ENCODE assay signal across 22 cellular contexts in the genomic region with DNA sequence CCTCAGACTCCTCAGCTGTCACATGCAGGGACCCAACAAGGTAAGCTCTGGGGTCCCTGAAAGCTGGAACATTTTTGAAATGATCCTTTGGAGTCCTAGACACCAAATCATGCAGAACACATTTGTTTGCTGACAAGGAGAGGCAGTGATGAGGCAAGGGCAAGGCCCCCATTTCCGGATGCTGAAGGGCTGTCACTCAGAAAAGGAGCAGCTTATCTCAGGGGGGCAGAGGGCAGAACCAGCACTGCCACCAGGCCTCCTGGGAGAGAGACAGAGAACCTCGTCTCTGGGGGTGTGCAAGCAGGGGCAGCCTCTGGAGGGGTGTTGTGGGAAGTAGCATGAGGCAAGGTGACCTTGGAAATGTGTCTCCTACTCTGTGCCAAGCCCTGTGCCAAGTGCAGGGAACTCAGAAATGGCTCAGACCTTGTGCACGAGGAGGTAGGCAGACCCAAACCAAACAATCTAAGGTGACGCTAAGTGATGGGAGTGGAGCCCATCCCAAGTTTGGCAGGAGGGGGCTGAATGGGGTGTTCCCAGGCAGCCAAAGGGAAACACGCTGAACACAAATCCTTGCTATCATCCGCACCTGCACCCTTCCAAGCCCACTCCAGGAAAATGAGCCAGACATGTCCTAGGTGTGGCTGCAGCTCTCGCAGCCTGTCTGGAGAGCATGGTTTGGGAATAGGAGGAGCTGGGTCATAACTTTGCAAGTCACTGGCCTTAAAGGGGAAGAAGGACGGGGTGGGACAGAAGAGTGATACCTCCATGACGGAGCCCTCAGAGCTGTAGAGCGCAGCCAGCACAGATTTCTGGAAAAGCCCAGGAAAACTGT.
A peak's percentile ranks its signal among the peaks of the same experiment; 100 is the strongest.
DNase-seq lines count a peak whose midpoint lies in the region; ATAC-seq, FAIRE-seq and TF ChIP-seq lines count a peak whose summit lies in the region.
"Had no signal": no experiment of that assay in that cellular context is flagged by ENCODE, and none has a peak within 500 bp of the region (broad histone marks: within the 10 kb centered on the region; RNA-seq: fewer than 3 reads in every experiment).

No MANE protein-coding gene starts in this region.

- H3K9me3 ChIP-seq in Peyer's patch (no peaks in the 10 kb centered on the region), suprapubic skin (no peaks in the 10 kb centered on the region)
- H3K9me3 ChIP-seq: prostate gland had no signal

- H3K4me1 Mint-ChIP-seq in chondrocyte (ENCODE audit: low read depth): peaks cover 4% of the 10 kb centered on the region

- peaks cover 35% of the 10 kb centered on the region for H3K27me3 Mint-ChIP-seq in chondrocyte (ENCODE audit: low read depth)
- H3K27me3 Mint-ChIP-seq: CD4-positive, alpha-beta T cell had no signal

- TF ChIP-seq EP300 in suprapubic skin (IDR thresholded peaks at IDR 0.05): no peak

- TF ChIP-seq POLR2A in Peyer's patch (IDR thresholded peaks at IDR 0.05): no peak
- no peak for TF ChIP-seq POLR2A in suprapubic skin (IDR thresholded peaks at IDR 0.05)

- H3K27ac Mint-ChIP-seq in chondrocyte (ENCODE audit: unreplicated experiment): no peak overlapping the region
- H3K27ac Mint-ChIP-seq: CD4-positive, alpha-beta T cell; neural progenitor cell had no signal

- DNase-seq in Right ventricle myocardium inferior (ENCODE audit: missing footprints) (peak; percentile 23), left cardiac atrium (no peak), Peyer's patch (peak in 2 of 3 donors; percentile 17 to 22), chondrocyte (ENCODE audit: low spot score) (peak; percentile 34), suprapubic skin (ENCODE audit: low spot score in 2 of 2) (peak; percentile 33 to 58), frontal cortex (ENCODE audit: low spot score in 2 of 2) (no peak), CD1c-positive myeloid dendritic cell (ENCODE audit: extremely low spot score) (no peak)
- DNase-seq: activated naive CD4-positive, alpha-beta T cell treated with Interleukin-2 at 50 U/mL for 16 hours; anterior cingulate cortex; DMS153; NCI-H1048; NCI-H187; SIG-M5; T-helper 1 cell had no signal

- H3K4me3 Mint-ChIP-seq in chondrocyte (ENCODE audit: unreplicated experiment): no peak overlapping the region
- H3K4me3 Mint-ChIP-seq: CD4-positive, alpha-beta T cell; neural progenitor cell had no signal

- H3K27me3 ChIP-seq in Peyer's patch (no peaks in the 10 kb centered on the region), suprapubic skin (peaks cover 16% of the 10 kb centered on the region)

- H3K36me3 Mint-ChIP-seq in chondrocyte (ENCODE audit: low read depth): no peaks in the 10 kb centered on the region
- H3K36me3 Mint-ChIP-seq: neural progenitor cell had no signal

- TF ChIP-seq CTCF in Peyer's patch (IDR thresholded peaks at IDR 0.05) (no peak), chondrocyte (IDR thresholded peaks at IDR 0.05) (no peak), suprapubic skin (IDR thresholded peaks at IDR 0.05) (no peak)

- ATAC-seq in Right ventricle myocardium inferior: no peak
- ATAC-seq in left cardiac atrium: no peak
- ATAC-seq in HG03439 (IDR thresholded peaks at IDR 0.05; ENCODE audit: unreplicated experiment): no peak

- FAIRE-seq in frontal cortex (lab: Jason Lieb, UNC): no peak

- 68% methylated on average over 10 of the region's 10 CpGs for WGBS in suprapubic skin

- H3K4me3 ChIP-seq in Peyer's patch: no peak overlapping the region
- H3K4me3 ChIP-seq in suprapubic skin: no peak overlapping the region
- H3K4me3 ChIP-seq: cardiac muscle cell, hepatocyte, neural progenitor cell, prostate gland had no signal

- H3K27ac ChIP-seq in Peyer's patch: no peak overlapping the region
- H3K27ac ChIP-seq in suprapubic skin: no peak overlapping the region
- H3K27ac ChIP-seq: cardiac muscle cell, epithelial cell of prostate, hepatocyte, neural progenitor cell, prostate gland, VCaP had no signal

- H3K4me1 ChIP-seq in Peyer's patch (peaks cover 0 to 10% (median 4%) of the 10 kb centered on the region in 4 donors), suprapubic skin (peaks cover 10% of the 10 kb centered on the region)
- H3K4me1 ChIP-seq: prostate gland had no signal

- H3K36me3 ChIP-seq in Peyer's patch (peaks cover 0 to 3% (median 0%) of the 10 kb centered on the region in 3 donors), suprapubic skin (peaks cover 3% of the 10 kb centered on the region)
- H3K36me3 ChIP-seq: cardiac muscle cell, neural progenitor cell, prostate gland had no signal

- intact Hi-C loops in Right ventricle myocardium inferior (cut with DNase I) (no loop called here), left cardiac atrium (cut with DNase I) (loop anchor here in 1 of 2 donors (10.0 kb wide), 1 partner anchor 105 kb away; no protein-coding TSS in a partner anchor)

- H3K9me3 Mint-ChIP-seq in chondrocyte (ENCODE audit: low read depth): no peaks in the 10 kb centered on the region
- H3K9me3 Mint-ChIP-seq: CD4-positive, alpha-beta T cell; neural progenitor cell had no signal

Comparison
In these comparisons a context has a peak if more than half of its experiments do, and no peak if none do; other contexts are left out.
1. DNase-seq: peak in Right ventricle myocardium inferior (single experiment), Peyer's patch (2 of 3), chondrocyte (single experiment) and suprapubic skin (2 of 2); none in left cardiac atrium (single experiment), frontal cortex (0 of 2) and CD1c-positive myeloid dendritic cell (single experiment).